11 cellular contexts compared by ENCODE assay signal in the genomic region with DNA sequence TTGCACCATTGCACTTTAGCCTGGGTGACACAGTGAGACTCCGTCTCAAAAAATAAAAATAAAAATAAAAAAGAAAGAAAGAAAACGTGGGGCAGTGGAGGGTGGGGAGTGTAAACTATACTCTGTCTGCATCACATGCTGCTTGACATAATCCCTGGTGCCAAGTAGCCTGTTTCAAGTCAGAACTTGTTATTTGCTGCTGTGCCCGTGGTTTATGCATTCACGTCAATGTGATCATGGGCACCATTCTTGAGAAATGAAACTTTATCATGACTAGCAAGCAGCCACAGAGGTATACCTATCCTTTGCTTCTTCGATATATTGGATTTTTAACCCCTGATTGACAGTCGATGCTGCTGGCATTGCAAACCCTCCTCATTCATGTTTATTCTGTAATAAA. TPM values are rescaled to one million over a fixed set of nuclear protein-coding genes. Genes with fewer than 3 reads are reported as not detected.
A peak's percentile ranks its signal among the peaks of the same experiment; 100 is the strongest.
DNase-seq lines count a peak whose midpoint lies in the region; ATAC-seq, FAIRE-seq and TF ChIP-seq lines count a peak whose summit lies in the region.
"Had no signal": no experiment of that assay in that cellular context is flagged by ENCODE, and none has a peak within 500 bp of the region (broad histone marks: within the 10 kb centered on the region; RNA-seq: fewer than 3 reads in every experiment).

No MANE protein-coding gene starts in this region.

- no peaks in the 10 kb centered on the region for H3K27me3 ChIP-seq in HCT116 (ENCODE audit: insufficient read depth, low read length)
- H3K27me3 ChIP-seq in adipocyte (replicated peaks; ENCODE audit: control insufficient read depth, insufficient read depth, low read length) = no peaks in the 10 kb centered on the region
- no peaks in the 10 kb centered on the region for H3K27me3 ChIP-seq in lower lobe of right lung (ENCODE audit: low read depth)
- no peaks in the 10 kb centered on the region for H3K27me3 ChIP-seq in H9 (ENCODE audit: insufficient read depth, low read length)
- no peaks in the 10 kb centered on the region for H3K27me3 ChIP-seq in esophagus muscularis mucosa
- H3K27me3 ChIP-seq: sigmoid colon had no signal

- no peak overlapping the region for H3K18ac ChIP-seq in H9 (ENCODE audit: insufficient read length, low read depth, low read length)

- RAD21 ChIA-PET in HCT116 (lab: Charles Lee; ENCODE audit: low non-redundant PET in 1 of 2, low total read pairs in 2 of 2, uncharacterized antibody in 2 of 2, unreplicated experiment in 2 of 2) = no interaction called here

- no peak overlapping the region for H3K4ac ChIP-seq in H9 (ENCODE audit: low read depth, low read length)

- no peak overlapping the region for H3K23ac ChIP-seq in H9 (ENCODE audit: insufficient read length, low read depth, low read length)

- FAIRE-seq in A549 (lab: Jason Lieb, UNC) = no peak

- H2BK120ac ChIP-seq in H9 (ENCODE audit: low read depth, low read length, poor library complexity, severe bottlenecking) = no peak overlapping the region

- H3K27ac Mint-ChIP-seq in H9 = no peak overlapping the region
- H3K27ac Mint-ChIP-seq: activated T-helper 1 cell treated with anti-CD3 and anti-CD28 coated beads, Interleukin-12 subunit alpha, Interleukin-12 subunit beta, Interleukin-2, Interleukin-4 antibody, amounts not matched to agents 30 ng/mL and 10 ng/mL and 1 ng/mL, durations not matched to agents 14 hours and 24 hours and 36 hours; memory B cell had no signal

- POLR2A ChIA-PET in A549 (lab: Yijun Ruan, JAX) (no interaction called here), HCT116 (lab: Charles Lee) (no interaction called here)

- H3K4me1 Mint-ChIP-seq in H9 = peaks cover 2 to 4% of the 10 kb centered on the region in 2 experiments; a peak in 3 of 4 replicates

- no peak overlapping the region for H2BK20ac ChIP-seq in H9 (ENCODE audit: low read depth, low read length, poor library complexity, severe bottlenecking)

- H3K36me3 Mint-ChIP-seq in H9 (ENCODE audit: insufficient read depth in 1 of 3, low read depth in 3 of 3) = peaks cover 0 to 2% (median 0%) of the 10 kb centered on the region in 3 experiments; a peak in 3 of 7 replicates

- no peak overlapping the region for H3K56ac ChIP-seq in H9 (ENCODE audit: insufficient read length, low read depth, low read length)

- H3K79me2 ChIP-seq in HCT116 (ENCODE audit: insufficient read depth, low read length) (peaks cover 10% of the 10 kb centered on the region), H9 (ENCODE audit: insufficient read depth, low read length) (peaks cover 8% of the 10 kb centered on the region)

- no peak overlapping the region for H4K5ac ChIP-seq in H9 (ENCODE audit: insufficient read length, low read depth, low read length)

- H3K27me3 Mint-ChIP-seq in H9 (ENCODE audit: low read depth) = peaks cover under 1% of the 10 kb centered on the region
- H3K27me3 Mint-ChIP-seq: memory B cell had no signal

- TF ChIP-seq POLR2A in A549 (IDR thresholded peaks at IDR 0.05; ENCODE audit: low read length) = no peak
- no peak for TF ChIP-seq POLR2A in HCT116 (IDR thresholded peaks at IDR 0.05; ENCODE audit: borderline replicate concordance, extremely low read depth, insufficient read depth, insufficient read length)
- TF ChIP-seq POLR2A in esophagus muscularis mucosa (IDR thresholded peaks at IDR 0.05; ENCODE audit: low read depth) = no peak

- H3K9me3 ChIP-seq in A549 (no peaks in the 10 kb centered on the region), HCT116 (ENCODE audit: control insufficient read depth in 1 of 2, insufficient read depth in 1 of 2, low read depth in 1 of 2, low read length in 2 of 2) (no peaks in the 10 kb centered on the region), adipocyte (ENCODE audit: control insufficient read depth, low read length) (no peaks in the 10 kb centered on the region), lower lobe of right lung (no peaks in the 10 kb centered on the region), H9 (ENCODE audit: control insufficient read depth, low read depth, low read length) (no peaks in the 10 kb centered on the region), esophagus muscularis mucosa (peaks cover 0 to 2% (median under 1%) of the 10 kb centered on the region in 4 donors)
- H3K9me3 ChIP-seq: sigmoid colon had no signal

- H3K14ac ChIP-seq in H9 (ENCODE audit: insufficient read depth, low read length) = no peak overlapping the region

- no peak for ATAC-seq in A549
- ATAC-seq in HCT116 = no peak
- no peak for ATAC-seq in lower lobe of right lung
- no peak for ATAC-seq in GM21528 (IDR thresholded peaks at IDR 0.05; ENCODE audit: low FRiP score, unreplicated experiment)
- ATAC-seq in GM21367 (IDR thresholded peaks at IDR 0.05; ENCODE audit: unreplicated experiment) = no peak

- H2BK5ac ChIP-seq in H9 (ENCODE audit: insufficient read length, low read length) = no peak overlapping the region

- H3K9me3 Mint-ChIP-seq in H9 = peaks cover 10 to 11% of the 10 kb centered on the region in 2 experiments
- H3K9me3 Mint-ChIP-seq: activated T-helper 1 cell treated with anti-CD3 and anti-CD28 coated beads, Interleukin-12 subunit alpha, Interleukin-12 subunit beta, Interleukin-2, Interleukin-4 antibody, amounts not matched to agents 30 ng/mL and 10 ng/mL and 1 ng/mL, durations not matched to agents 14 hours and 24 hours and 36 hours; memory B cell had no signal

- peak overlapping the region in 1 of 2 experiments; percentile 80; a peak in 4 of 6 replicates for H3K27ac ChIP-seq in A549
- H3K27ac ChIP-seq in HCT116 (ENCODE audit: low read depth, low read length) = no peak overlapping the region
- peak overlapping the region; percentile 59 for H3K27ac ChIP-seq in lower lobe of right lung
- H3K27ac ChIP-seq in H9 (ENCODE audit: insufficient read length, low read depth, low read length) = no peak overlapping the region
- peak overlapping the region in 1 of 4 donors; percentile 49 for H3K27ac ChIP-seq in esophagus muscularis mucosa (replicated peaks in 1 of 4)

- H3K4me3 Mint-ChIP-seq in H9 = no peak overlapping the region
- H3K4me3 Mint-ChIP-seq: activated T-helper 1 cell treated with anti-CD3 and anti-CD28 coated beads, Interleukin-12 subunit alpha, Interleukin-12 subunit beta, Interleukin-2, Interleukin-4 antibody, amounts not matched to agents 30 ng/mL and 10 ng/mL and 1 ng/mL, durations not matched to agents 14 hours and 24 hours and 36 hours; memory B cell had no signal

- H4K20me1 ChIP-seq in HCT116 (ENCODE audit: insufficient read depth) = peaks cover 5% of the 10 kb centered on the region; the same call in 1 of the 2 replicates
- no peaks in the 10 kb centered on the region for H4K20me1 ChIP-seq in H9 (ENCODE audit: control insufficient read depth, insufficient read depth, insufficient read length)

- H4K8ac ChIP-seq in H9 (replicated peaks; ENCODE audit: insufficient read length, low read depth, low read length) = no peak overlapping the region

- no peak for TF ChIP-seq RAD21 in A549 (conservative IDR thresholded peaks at IDR 0.05 in 1 of 2, IDR thresholded peaks at IDR 0.05 in 1 of 2)
- TF ChIP-seq RAD21 in HCT116 (IDR thresholded peaks at IDR 0.05; ENCODE audit: low read depth) = no peak

- BruUV-seq in HCT116 (replicated peaks; lab: Mats Ljungman, UMichigan) = no TSS peak

- no peaks in the 10 kb centered on the region for H3K9me2 ChIP-seq in HCT116 (ENCODE audit: insufficient read depth)

- H3K4me2 ChIP-seq in A549 = peak overlapping the region; percentile 72
- H3K4me2 ChIP-seq in HCT116 (ENCODE audit: low read length) = peak overlapping the region; percentile 64; the same call in 1 of the 2 replicates
- H3K4me2 ChIP-seq in H9 (ENCODE audit: insufficient read depth, insufficient read length, low read length) = no peak overlapping the region

- H2AK5ac ChIP-seq in H9 (ENCODE audit: insufficient read length, low read length) = no peak overlapping the region

- H3K36me3 ChIP-seq in HCT116 (ENCODE audit: control insufficient read depth in 1 of 2, insufficient read depth in 2 of 2, low read length in 2 of 2) (no peaks in the 10 kb centered on the region), adipocyte (ENCODE audit: control insufficient read depth, insufficient read depth, low read length, severe bottlenecking) (no peaks in the 10 kb centered on the region), lower lobe of right lung (no peaks in the 10 kb centered on the region), esophagus muscularis mucosa (no peaks in the 10 kb centered on the region)
- H3K36me3 ChIP-seq: sigmoid colon had no signal

- no peak overlapping the region for H2BK15ac ChIP-seq in H9 (ENCODE audit: low read depth, low read length)

- H3K4me3 ChIP-seq in A549 (no peak overlapping the region), HCT116 (replicated peaks in 1 of 2; ENCODE audit: low read depth in 1 of 2, low read length in 2 of 2) (no peak overlapping the region; a peak in 1 of 4 replicates), adipocyte (ENCODE audit: low read length) (no peak overlapping the region), lower lobe of right lung (no peak overlapping the region), esophagus muscularis mucosa (no peak overlapping the region)
- H3K4me3 ChIP-seq: sigmoid colon had no signal

- H4K91ac ChIP-seq in H9 (ENCODE audit: insufficient read length, low read depth, low read length) = no peak overlapping the region

- CTCF ChIA-PET in A549 (lab: Yijun Ruan, JAX) (interaction anchor here (0.5 to 9.6 kb wide), 18 partner anchors 12 to 368 kb away, joined by 3 to 127 read pairs (median 4); a partner anchor contains a TSS), HCT116 (lab: Charles Lee) (interaction anchor here (1.2 kb wide), 1 partner anchor 146 kb away, joined by 5 read pairs; no protein-coding TSS in a partner anchor)

- H3K4me1 ChIP-seq in A549 (peaks cover 21% of the 10 kb centered on the region; the same call in 2 of the 3 replicates), HCT116 (ENCODE audit: control insufficient read depth in 1 of 2, insufficient read depth in 2 of 2, low read length in 2 of 2) (peaks cover 2 to 11% of the 10 kb centered on the region in 2 experiments; a peak in 3 of 4 replicates), adipocyte (ENCODE audit: control insufficient read depth, insufficient read depth, low read length) (peaks cover 13% of the 10 kb centered on the region), lower lobe of right lung (peaks cover 34% of the 10 kb centered on the region), H9 (ENCODE audit: insufficient read depth, low read length) (no peaks in the 10 kb centered on the region), esophagus muscularis mucosa (peaks cover 5 to 23% (median 13%) of the 10 kb centered on the region in 4 donors)

- 64% methylated on average over 6 of the region's 6 CpGs for WGBS in A549 (ENCODE audit: missing lambda C conversion rate)
- no CpG with 5 or more reads among the region's 6 CpGs for WGBS in H9 (ENCODE audit: extremely low coverage, insufficient read length, low lambda C conversion rate)
- WGBS in esophagus muscularis mucosa = 69% methylated on average over 6 of the region's 6 CpGs

- TF ChIP-seq CTCF in A549 (IDR thresholded peaks at IDR 0.05) = no peak
- TF ChIP-seq CTCF in HCT116 (IDR thresholded peaks at IDR 0.05 in 2 of 3, conservative IDR thresholded peaks at IDR 0.05 in 1 of 3; ENCODE audit: borderline replicate concordance in 1 of 3, insufficient read depth in 1 of 3, low read depth in 2 of 3, low read length in 2 of 3) = no peak
- TF ChIP-seq CTCF in lower lobe of right lung (IDR thresholded peaks at IDR 0.05) = no peak
- TF ChIP-seq CTCF in H9 (conservative IDR thresholded peaks at IDR 0.05) = no peak
- no peak for TF ChIP-seq CTCF in esophagus muscularis mucosa (IDR thresholded peaks at IDR 0.05)

- H3K9ac ChIP-seq in HCT116 (ENCODE audit: low read length) (peak overlapping the region; percentile 10; the same call in 1 of the 2 replicates), adipocyte (ENCODE audit: low read length) (peak overlapping the region; percentile 71), H9 (ENCODE audit: extremely low read depth, insufficient read length, low read length) (no peak overlapping the region)

- no peaks in the 10 kb centered on the region for H3K79me1 ChIP-seq in H9 (ENCODE audit: insufficient read depth, low read depth, low read length, poor library complexity, severe bottlenecking)

- H2AFZ ChIP-seq in HCT116 (ENCODE audit: low read depth, low read length, poor library complexity, severe bottlenecking) (peak overlapping the region; percentile 91), H9 (ENCODE audit: low read length) (no peak overlapping the region)

- no peak for DNase-seq in A549 (ENCODE audit: low read depth in 1 of 2, low spot score in 1 of 2)
- DNase-seq in HCT116 (ENCODE audit: low read depth, low spot score) = no peak
- DNase-seq in adipocyte (ENCODE audit: low read depth) = no peak
- no peak for DNase-seq in lower lobe of right lung
- no peak for DNase-seq in H9
- no peak for DNase-seq in esophagus muscularis mucosa (ENCODE audit: extremely low spot score)

- TF ChIP-seq EP300 in A549 (IDR thresholded peaks at IDR 0.05) (no peak), esophagus muscularis mucosa (IDR thresholded peaks at IDR 0.05) (no peak)

- H3T11ph ChIP-seq in H9 (ENCODE audit: low read length) = no peak overlapping the region

- no peak overlapping the region for H2BK12ac ChIP-seq in H9 (ENCODE audit: insufficient read length, low read depth, low read length)

- H3K23me2 ChIP-seq in H9 (ENCODE audit: insufficient read length, low read depth, low read length, poor library complexity, severe bottlenecking) = peaks cover 5% of the 10 kb centered on the region

- intact Hi-C loops in HCT116 (cut with micrococcal nuclease) (no loop called here), lower lobe of right lung (cut with DNase I) (loop anchor here (5.0 kb wide), 1 partner anchor 147 kb away; no protein-coding TSS in a partner anchor), esophagus muscularis mucosa (cut with DNase I) (loop anchor here (2.0 kb wide), 1 partner anchor 90 kb away; no protein-coding TSS in a partner anchor)

RNA-seq across cellular contexts. Expression of a gene that starts 4.1 kb away (rescaled TPM):
- polyA plus RNA-seq in A549 (2011; rRNA removed) = 25.3 and 26.0 TPM in 2 replicates
- 8.5 and 10.5 TPM in 2 replicates for polyA plus RNA-seq in A549 (2012; cell fraction: cytosol; rRNA removed)
- polyA plus RNA-seq in A549 (2012; cell fraction: nucleus; rRNA removed) = 4.8 and 6.9 TPM in 2 replicates
- polyA plus RNA-seq in A549 (2017; fragmentation: RNase III; extraction: RNeasy Plus Mini Kit Qiagen cat#74134 plus additional on column Dnase treatment) = 25.0 to 26.5 TPM (median 25.6 TPM) in 3 replicates
- polyA minus RNA-seq in A549 (2011; rRNA and poly(A)+ RNA removed) = 17.4 and 18.3 TPM in 2 replicates
- total RNA-seq in HCT116 (2021; ENCODE audit: unreplicated experiment) = 30.5 TPM
- 15.2 and 16.4 TPM in 2 replicates for polyA plus RNA-seq in HCT116 (2012)
- 20.5 TPM for total RNA-seq in lower lobe of right lung
- 26.3 and 26.9 TPM in 2 replicates for total RNA-seq in H9 (2021)
- 10 to 100 TPM; 17.8 to 22.6 (median 19.6) TPM for total RNA-seq in esophagus muscularis mucosa

RNA-seq across cellular contexts. Expression of a gene that starts 55.5 kb away (rescaled TPM):
- polyA plus RNA-seq in A549 (2011; rRNA removed) (241 and 258 TPM in 2 replicates), A549 (2017; fragmentation: RNase III; extraction: RNeasy Plus Mini Kit Qiagen cat#74134 plus additional on column Dnase treatment) (357 to 421 TPM (median 410 TPM) in 3 replicates)
- 107 and 140 TPM in 2 replicates for polyA plus RNA-seq in A549 (2012; cell fraction: cytosol; rRNA removed)
- 48.1 and 57.9 TPM in 2 replicates for polyA plus RNA-seq in A549 (2012; cell fraction: nucleus; rRNA removed)
- polyA minus RNA-seq in A549 (2011; rRNA and poly(A)+ RNA removed) = 117 and 130 TPM in 2 replicates
- total RNA-seq in HCT116 (2021; ENCODE audit: unreplicated experiment) (117 TPM), lower lobe of right lung (155 TPM), H9 (2021) (217 and 218 TPM in 2 replicates), esophagus muscularis mucosa (100 to 1,000 TPM in 1 of 4 donors, 10 to 100 TPM in 3; 60.9 to 102 (median 71.1) TPM)
- 60.8 and 68.4 TPM in 2 replicates for polyA plus RNA-seq in HCT116 (2012)
